Comparison of ENCODE assay signal across 12 cellular contexts in genomic region chr20:50257860-50258259, GRCh38.
DNase-seq lines count a peak whose midpoint lies in the region; TF ChIP-seq lines count a peak whose summit lies in the region.
"Had no signal": no experiment of that assay in that cellular context is flagged by ENCODE, and none has a peak within 500 bp of the region (broad histone marks: within the 10 kb centered on the region; RNA-seq: fewer than 3 reads in every experiment).

No MANE protein-coding gene starts in this region.

- TF ChIP-seq POLR2A in sigmoid colon (IDR thresholded peaks at IDR 0.05) = no peak

- TF ChIP-seq CTCF in BE2C (IDR thresholded peaks at IDR 0.05; ENCODE audit: low read depth, low read length) = no peak
- no peak for TF ChIP-seq CTCF in PC-9 (conservative IDR thresholded peaks at IDR 0.05)
- no peak for TF ChIP-seq CTCF in osteoblast (IDR thresholded peaks at IDR 0.05; ENCODE audit: extremely low read depth, low read depth, low read length)
- no peak for TF ChIP-seq CTCF in sigmoid colon (IDR thresholded peaks at IDR 0.05)

- WGBS in neuronal stem cell (ENCODE audit: extremely low coverage in 2 of 2, insufficient read length in 2 of 2, insufficient replicate concordance in 1 of 2), 2 donors = no CpG with 5 or more reads among the region's 8 CpGs
- whole genome bisulfite sequencing in sigmoid colon, 2 donors = 87 to 96% methylated on average over 8 of the region's 8 CpGs

- H3K36me3 ChIP-seq in BE2C (no peaks in the 10 kb centered on the region), PC-9 (ENCODE audit: low read depth) (no peaks in the 10 kb centered on the region), neuronal stem cell (replicated peaks in 1 of 2; ENCODE audit: control insufficient read depth in 2 of 2, insufficient read depth in 2 of 2, low read length in 2 of 2) (no peaks in the 10 kb centered on the region), osteoblast (ENCODE audit: insufficient read depth, low read length) (no peaks in the 10 kb centered on the region), sigmoid colon (no peaks in the 10 kb centered on the region)
- no peaks in the 10 kb centered on the region for H3K36me3 ChIP-seq in BLaER1 treated with 17β-estradiol and CSF1 and Interleukin-3, amounts not matched to agents 10 nM and 100 nM

- H4K91ac ChIP-seq in neuronal stem cell (ENCODE audit: low read depth, low read length, poor library complexity) = no peak overlapping the region

- H3K79me1 ChIP-seq in neuronal stem cell (ENCODE audit: low read depth, low read length) = no peaks in the 10 kb centered on the region

- H3K4me1 ChIP-seq in BE2C = peaks cover 4% of the 10 kb centered on the region; the same call in 1 of the 2 replicates
- H3K4me1 ChIP-seq in BLaER1 treated with 17β-estradiol and CSF1 and Interleukin-3, amounts not matched to agents 10 nM and 100 nM = peaks cover 33 to 69% (median 53%) of the 10 kb centered on the region in 10 experiments
- H3K4me1 ChIP-seq in PC-9 (replicated peaks; ENCODE audit: insufficient read depth) = peaks cover 97% of the 10 kb centered on the region
- no peaks in the 10 kb centered on the region for H3K4me1 ChIP-seq in neuronal stem cell (ENCODE audit: control insufficient read depth in 2 of 2, insufficient read depth in 1 of 2, low read depth in 1 of 2, low read length in 2 of 2)
- peaks cover 21% of the 10 kb centered on the region for H3K4me1 ChIP-seq in osteoblast (ENCODE audit: insufficient read depth, low read length)
- H3K4me1 ChIP-seq in sigmoid colon = peaks cover 0 to 10% (median 4%) of the 10 kb centered on the region in 4 donors

- H3K79me2 ChIP-seq in PC-9 (ENCODE audit: low read depth) (peaks cover 23% of the 10 kb centered on the region; the same call in 1 of the 2 replicates), osteoblast (ENCODE audit: insufficient read depth, low read length) (no peaks in the 10 kb centered on the region)

- no peaks in the 10 kb centered on the region for H3K9me3 ChIP-seq in BE2C
- no peaks in the 10 kb centered on the region for H3K9me3 ChIP-seq in BLaER1 treated with 17β-estradiol and CSF1 and Interleukin-3, amounts not matched to agents 10 nM and 100 nM (replicated peaks in 1 of 11)
- no peaks in the 10 kb centered on the region for H3K9me3 ChIP-seq in PC-9 (ENCODE audit: insufficient read depth, low read depth)
- H3K9me3 ChIP-seq in neuronal stem cell (replicated peaks in 1 of 2; ENCODE audit: control insufficient read depth in 2 of 2, insufficient read depth in 1 of 2, low read depth in 1 of 2, low read length in 2 of 2) = no peaks in the 10 kb centered on the region
- H3K9me3 ChIP-seq in osteoblast (ENCODE audit: low read depth, low read length) = no peaks in the 10 kb centered on the region
- H3K9me3 ChIP-seq in sigmoid colon = no peaks in the 10 kb centered on the region
- H3K9me3 ChIP-seq: A549 had no signal

- no peak overlapping the region for H3K4me3 ChIP-seq in BE2C (ENCODE audit: low read depth, low read length)
- no peak overlapping the region for H3K4me3 ChIP-seq in BLaER1 treated with 17β-estradiol and CSF1 and Interleukin-3, amounts not matched to agents 10 nM and 100 nM
- H3K4me3 ChIP-seq in PC-9 = no peak overlapping the region
- H3K4me3 ChIP-seq in neuronal stem cell (ENCODE audit: low read length in 2 of 2) = no peak overlapping the region
- no peak overlapping the region for H3K4me3 ChIP-seq in osteoblast (ENCODE audit: insufficient read depth, low read length)
- no peak overlapping the region for H3K4me3 ChIP-seq in sigmoid colon
- H3K4me3 ChIP-seq: A549 had no signal

- H3K9ac ChIP-seq in BLaER1 treated with 17β-estradiol and CSF1 and Interleukin-3, amounts not matched to agents 10 nM and 100 nM = peak overlapping the region in 2 of 11 experiments; percentile 56 to 69; a peak in 1 of 22 replicates
- no peak overlapping the region for H3K9ac ChIP-seq in neuronal stem cell (ENCODE audit: low read depth, low read length, poor library complexity)

- H2BK12ac ChIP-seq in neuronal stem cell (ENCODE audit: low read length) = no peak overlapping the region

- H2BK5ac ChIP-seq in neuronal stem cell (ENCODE audit: low read length) = no peak overlapping the region

- peaks cover 72% of the 10 kb centered on the region for H3F3A ChIP-seq in PC-9 (ENCODE audit: insufficient read depth, low read depth)

- intact Hi-C loops in PC-9 (cut with micrococcal nuclease; ENCODE audit: unreplicated experiment) (no loop called here), sigmoid colon (cut with DNase I) (no loop called here)

- H2BK120ac ChIP-seq in neuronal stem cell (ENCODE audit: low read depth, low read length) = no peak overlapping the region

- H3K9me2 ChIP-seq in PC-9 (ENCODE audit: insufficient read depth) = no peaks in the 10 kb centered on the region

- H2AK5ac ChIP-seq in neuronal stem cell (ENCODE audit: low read depth, low read length) = peak overlapping the region; percentile 13

- H3K4me2 ChIP-seq in BLaER1 treated with 17β-estradiol and CSF1 and Interleukin-3, amounts not matched to agents 10 nM and 100 nM = peak overlapping the region in 6 of 11 experiments; percentile 78 to 88 (median 81); a peak in 8 of 22 replicates
- H3K4me2 ChIP-seq in PC-9 (peak overlapping the region; percentile 90; the same call in 1 of the 2 replicates), neuronal stem cell (ENCODE audit: insufficient read depth, low read length, poor library complexity, severe bottlenecking) (no peak overlapping the region), osteoblast (ENCODE audit: insufficient read depth, low read length) (no peak overlapping the region)
- H3K4me2 ChIP-seq: A549 had no signal

- H3K27ac ChIP-seq in BLaER1 treated with 17β-estradiol and CSF1 and Interleukin-3, amounts not matched to agents 10 nM and 100 nM = peak overlapping the region in 1 of 11 experiments; percentile 81; a peak in 1 of 22 replicates
- H3K27ac ChIP-seq in PC-9 (peak overlapping the region; percentile 99), neuronal stem cell (replicated peaks; ENCODE audit: low read length) (no peak overlapping the region), osteoblast (ENCODE audit: low read depth, low read length) (no peak overlapping the region), sigmoid colon (no peak overlapping the region)
- H3K27ac ChIP-seq: HL-60 had no signal

- CTCF ChIA-PET in PC-9 (lab: Charles Lee) = no interaction called here

- H4K8ac ChIP-seq in neuronal stem cell (ENCODE audit: low read depth, low read length) = no peak overlapping the region

- DNase-seq in BE2C (peak; percentile 48), PC-9 (no peak), neuronal stem cell (ENCODE audit: low spot score) (no peak), osteoblast (ENCODE audit: insufficient read length, low spot score, missing footprints) (no peak), sigmoid colon (no peak)
- no peak for DNase-seq in stimulated activated CD4-positive, alpha-beta T cell treated with anti-CD3 and anti-CD28 coated beads, Interleukin-12 subunit alpha, Interleukin-12 subunit beta, amount 100 ng/mL, for 4 hours
- DNase-seq: CD8-positive, alpha-beta memory T cell; DMS 273 treated with DMSO at 0.1 percent for 48 hours; HCEC 1CT had no signal

- H3K14ac ChIP-seq in neuronal stem cell (ENCODE audit: low read length) = no peak overlapping the region

- TF ChIP-seq EP300 in sigmoid colon (IDR thresholded peaks at IDR 0.05) = no peak

- H2BK15ac ChIP-seq in neuronal stem cell (ENCODE audit: low read length) = no peak overlapping the region

- no peak overlapping the region for H3K23ac ChIP-seq in neuronal stem cell (ENCODE audit: low read depth, low read length, poor library complexity)

- no peak overlapping the region for H3K4ac ChIP-seq in neuronal stem cell (ENCODE audit: low read length)

- no peak overlapping the region for H3K18ac ChIP-seq in neuronal stem cell (ENCODE audit: low read length)

- H3K27me3 ChIP-seq in BE2C (no peaks in the 10 kb centered on the region), PC-9 (ENCODE audit: insufficient read depth, low read depth) (no peaks in the 10 kb centered on the region), neuronal stem cell (ENCODE audit: control insufficient read depth in 3 of 3, insufficient read depth in 3 of 3, low read depth in 1 of 3, low read length in 3 of 3) (peaks cover 0 to 3% (median 0%) of the 10 kb centered on the region in 3 experiments), osteoblast (ENCODE audit: insufficient read depth, low read length) (no peaks in the 10 kb centered on the region), sigmoid colon (no peaks in the 10 kb centered on the region)
- H3K27me3 ChIP-seq in BLaER1 treated with 17β-estradiol and CSF1 and Interleukin-3, amounts not matched to agents 10 nM and 100 nM = no peaks in the 10 kb centered on the region

- POLR2A ChIA-PET in PC-9 (lab: Charles Lee; ENCODE audit: unreplicated experiment) = no interaction called here

- no peaks in the 10 kb centered on the region for H4K20me1 ChIP-seq in BLaER1 treated with 17β-estradiol and CSF1 and Interleukin-3, amounts not matched to agents 10 nM and 100 nM
- H4K20me1 ChIP-seq in PC-9 (ENCODE audit: insufficient read depth) = no peaks in the 10 kb centered on the region
- H4K20me1 ChIP-seq in osteoblast (ENCODE audit: insufficient read depth, low read length) = no peaks in the 10 kb centered on the region

- BruUV-seq in PC-9 (replicated peaks; lab: Mats Ljungman, UMichigan) = no TSS peak

- H2AFZ ChIP-seq in PC-9 = no peak overlapping the region
- H2AFZ ChIP-seq in neuronal stem cell (ENCODE audit: low read length) = no peak overlapping the region
- no peak overlapping the region for H2AFZ ChIP-seq in osteoblast (ENCODE audit: low read length)

Comparison
In these comparisons a context has a peak if more than half of its experiments do, and no peak if none do; other contexts are left out.
1. H3K4me2 ChIP-seq: peak in BLaER1 treated with 17β-estradiol and CSF1 and Interleukin-3, amounts not matched to agents 10 nM and 100 nM (6 of 11) and PC-9 (single experiment); none in neuronal stem cell (single experiment) and osteoblast (single experiment).